Comparison of ENCODE assay signal across 8 cellular contexts in genomic region chr5:58714046-58714445, GRCh38.
"Had no signal": no experiment of that assay in that cellular context is flagged by ENCODE, and none has a peak within 500 bp of the region (broad histone marks: within the 10 kb centered on the region; RNA-seq: fewer than 3 reads in every experiment).

No MANE protein-coding gene starts in this region.

- DNase-seq: GDM1, GF-D8 had no signal

- FAIRE-seq: G401.6, GM12878, GM12891, GM12892, GM18507, GM19239 had no signal

- ATAC-seq: GM12878 had no signal

- H3K4me3 ChIP-seq: GM12878 had no signal
